8 cellular contexts compared by ENCODE assay signal in the genomic region with DNA sequence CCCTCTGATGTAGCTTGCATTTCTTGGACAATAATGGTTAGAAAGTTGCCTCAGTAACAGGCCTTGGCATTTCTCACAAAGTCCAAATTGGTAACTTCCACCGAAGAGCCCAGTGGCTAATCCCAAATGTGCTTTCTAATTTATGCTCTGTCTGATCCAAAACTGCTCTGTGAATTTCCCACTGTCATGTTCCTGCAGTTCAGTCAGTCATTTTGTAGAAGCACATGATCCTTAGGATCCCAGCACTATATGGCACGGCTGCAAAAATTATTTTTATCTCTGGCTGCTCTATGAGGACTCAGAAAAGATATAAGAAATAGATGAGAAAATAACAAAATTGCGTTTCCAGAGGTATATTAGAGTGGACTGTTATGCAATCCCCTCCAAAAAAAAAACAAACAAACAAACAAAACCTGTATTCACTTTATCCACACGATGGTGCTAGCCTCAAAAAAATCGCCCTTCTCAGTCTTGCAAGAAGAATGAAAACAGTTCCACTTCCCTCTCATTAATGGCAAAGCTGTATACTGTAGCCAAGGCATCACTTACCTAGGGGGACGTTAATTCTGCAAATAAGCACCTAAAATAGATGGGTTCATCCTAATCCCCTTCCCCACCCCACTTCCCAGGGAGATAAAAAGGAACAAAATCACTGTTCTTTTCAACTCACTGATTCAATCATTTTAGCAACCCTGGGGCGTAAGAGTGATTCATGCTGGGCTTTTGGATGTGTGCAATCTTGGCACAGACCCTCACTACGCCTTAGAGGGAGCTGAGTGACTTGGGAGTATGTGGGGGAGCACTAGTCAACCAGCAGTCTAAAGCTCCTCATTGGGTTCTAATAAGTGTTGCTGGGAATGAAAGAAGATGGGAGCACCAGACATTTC.
DNase-seq lines count a peak whose midpoint lies in the region; ATAC-seq and TF ChIP-seq lines count a peak whose summit lies in the region.

No MANE protein-coding gene starts in this region.

- TF ChIP-seq CTCF in DND-41 (IDR thresholded peaks at IDR 0.05; ENCODE audit: borderline replicate concordance, extremely low read depth, low read length, poor library complexity, severe bottlenecking) (peak; percentile 40), left ventricle myocardium inferior (IDR thresholded peaks at IDR 0.05; ENCODE audit: borderline replicate concordance) (peak; percentile 78)

- H3K27me3 ChIP-seq in DND-41 (ENCODE audit: insufficient read depth, low read length, poor library complexity) (no peaks in the 10 kb centered on the region), left ventricle myocardium inferior (ENCODE audit: low read depth) (peaks cover 8% of the 10 kb centered on the region)

- intact Hi-C loops in left ventricle myocardium inferior (cut with micrococcal nuclease) = loop anchor here (10.0 kb wide), 2 partner anchors 399 to 699 kb away; no protein-coding TSS in a partner anchor

- no peak overlapping the region for H3K4me2 ChIP-seq in DND-41 (ENCODE audit: insufficient read depth, low read length)

- H3K27ac ChIP-seq in DND-41 (ENCODE audit: low read length) = no peak overlapping the region
- H3K27ac ChIP-seq in left ventricle myocardium inferior (replicated peaks) = peak overlapping the region; percentile 11

- H3K4me1 ChIP-seq in DND-41 (ENCODE audit: insufficient read depth, low read length) = no peaks in the 10 kb centered on the region
- H3K4me1 ChIP-seq in left ventricle myocardium inferior = peaks cover 7% of the 10 kb centered on the region

- DNase-seq in DND-41 (no peak), NAMALWA (ENCODE audit: low spot score) (peak; percentile 85), amniotic epithelial cell (ENCODE audit: low read depth) (peak; percentile 81), left ventricle myocardium inferior (no peak), skeletal muscle cell (ENCODE audit: low read depth) (peak; percentile 60), COLO829 (ENCODE audit: low spot score) (no peak), NCI-H187 (lab: John Stamatoyannopoulos, UW) (no peak)

- H2AFZ ChIP-seq in DND-41 (ENCODE audit: low read depth, low read length) = no peak overlapping the region

- H3K4me3 ChIP-seq in DND-41 (ENCODE audit: low read depth in 1 of 2, low read length in 2 of 2) (no peak overlapping the region), left ventricle myocardium inferior (no peak overlapping the region), skeletal muscle cell (ENCODE audit: low read depth, low read length) (no peak overlapping the region)

- no peaks in the 10 kb centered on the region for H3K9me3 ChIP-seq in DND-41 (ENCODE audit: insufficient read depth, low read length, severe bottlenecking)
- peaks cover 16% of the 10 kb centered on the region for H3K9me3 ChIP-seq in left ventricle myocardium inferior (replicated peaks)

- no peaks in the 10 kb centered on the region for H3K36me3 ChIP-seq in DND-41 (ENCODE audit: insufficient read depth, low read length)
- H3K36me3 ChIP-seq in left ventricle myocardium inferior = no peaks in the 10 kb centered on the region

- H3K79me2 ChIP-seq in DND-41 (ENCODE audit: insufficient read depth, low read length) = no peaks in the 10 kb centered on the region

- no peak overlapping the region for H3K9ac ChIP-seq in DND-41 (ENCODE audit: low read depth, low read length)

- H4K20me1 ChIP-seq in DND-41 (ENCODE audit: insufficient read depth, low read length) = no peaks in the 10 kb centered on the region

- ATAC-seq in DND-41 (ENCODE audit: insufficient read depth, low read depth) (no peak), GM21526 (IDR thresholded peaks at IDR 0.05; ENCODE audit: low FRiP score, unreplicated experiment) (peak; percentile 71)

Comparison
In these comparisons a context has a peak if more than half of its experiments do, and no peak if none do; other contexts are left out.
1. DNase-seq: peak in NAMALWA (single experiment), amniotic epithelial cell (single experiment) and skeletal muscle cell (single experiment); none in DND-41 (single experiment), left ventricle myocardium inferior (single experiment), COLO829 (single experiment) and NCI-H187 (0 of 2).